10 cellular contexts compared by ENCODE assay signal in genomic region chr20:6492396-6493055, GRCh38.
DNase-seq lines count a peak whose midpoint lies in the region; ATAC-seq and TF ChIP-seq lines count a peak whose summit lies in the region.
"Had no signal": no experiment of that assay in that cellular context is flagged by ENCODE, and none has a peak within 500 bp of the region (broad histone marks: within the 10 kb centered on the region; RNA-seq: fewer than 3 reads in every experiment).

No MANE protein-coding gene starts in this region.

- DNase-seq in AG08396 (ENCODE audit: low spot score) (peak; percentile 8), HuH-7 (ENCODE audit: low spot score) (peak; percentile 36), amniotic epithelial cell (ENCODE audit: low read depth) (peak; percentile 20), islet precursor cell (peak; percentile 75), lower leg skin (ENCODE audit: low spot score in 2 of 2) (no peak), NCI-H345 (lab: John Stamatoyannopoulos, UW) (no peak)
- DNase-seq: erythroblast, H7 had no signal

- intact Hi-C loops in lower leg skin (cut with DNase I; ENCODE audit: low total_unique reads) = no loop called here

- no peak overlapping the region for H3K4me3 ChIP-seq in lower leg skin (ENCODE audit: low read depth, poor library complexity, severe bottlenecking)

- 48 to 55% methylated on average over 6 of the region's 6 CpGs for WGBS in lower leg skin, 2 donors

- no peak for TF ChIP-seq CTCF in lower leg skin (IDR thresholded peaks at IDR 0.05)

- TF ChIP-seq POLR2A in lower leg skin (IDR thresholded peaks at IDR 0.05) = no peak

- no peak for ATAC-seq in GM18519 (IDR thresholded peaks at IDR 0.05; ENCODE audit: low FRiP score, unreplicated experiment)
- no peak for ATAC-seq in GM18520 (IDR thresholded peaks at IDR 0.05; ENCODE audit: unreplicated experiment)

Comparison
In these comparisons a context has a peak if more than half of its experiments do, and no peak if none do; other contexts are left out.
1. DNase-seq: peak in AG08396 (single experiment), HuH-7 (single experiment), amniotic epithelial cell (single experiment) and islet precursor cell (single experiment); none in lower leg skin (0 of 2) and NCI-H345 (single experiment).